In the genomic region with DNA sequence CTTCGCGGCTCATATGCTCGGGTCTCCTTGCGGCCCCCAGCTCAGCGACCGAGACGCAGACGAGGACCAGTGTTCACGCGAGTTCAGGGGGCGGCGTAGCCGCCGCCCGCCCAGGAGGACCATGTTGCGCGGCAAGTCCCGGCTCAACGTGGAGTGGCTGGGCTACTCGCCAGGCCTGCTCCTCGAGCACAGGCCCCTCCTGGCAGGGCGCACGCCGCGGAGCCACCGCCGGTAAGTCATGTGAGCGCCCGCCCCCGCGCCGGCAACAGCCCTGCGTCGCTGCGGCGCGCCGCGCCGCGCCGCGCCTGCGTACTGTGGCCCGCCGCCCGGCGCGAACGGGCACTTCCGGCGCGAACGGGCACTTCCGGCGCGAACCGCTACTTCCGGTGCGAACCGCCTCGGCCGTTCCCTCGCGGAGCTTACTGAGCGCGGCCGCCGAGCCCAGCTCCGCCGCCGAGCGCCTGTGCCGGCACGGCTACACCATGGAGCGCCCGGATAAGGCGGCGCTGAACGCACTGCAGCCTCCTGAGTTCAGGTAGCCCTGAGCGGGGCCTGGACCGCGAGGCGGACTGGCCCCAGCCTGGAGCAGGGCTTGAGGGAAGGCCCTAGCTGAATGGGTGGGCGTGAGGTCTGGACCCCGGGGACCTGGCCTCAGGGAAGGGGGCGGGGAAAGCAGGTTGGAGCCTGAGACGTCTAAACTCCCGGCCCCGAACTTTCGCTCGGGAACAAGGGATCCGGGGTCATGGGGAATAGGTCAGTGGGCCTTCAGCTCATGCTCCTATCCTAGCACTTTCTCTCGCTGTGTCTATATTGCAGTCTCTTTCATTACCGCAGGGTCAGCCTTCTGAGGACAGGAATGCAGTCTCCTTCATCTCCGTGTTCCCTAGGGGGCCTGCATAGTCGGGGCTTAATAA, we compare ENCODE assay signal across 8 cellular contexts. TPM values are rescaled to one million over a fixed set of nuclear protein-coding genes. Genes with fewer than 3 reads are reported as not detected.
A peak's percentile ranks its signal among the peaks of the same experiment; 100 is the strongest.
DNase-seq lines count a peak whose midpoint lies in the region; ATAC-seq and TF ChIP-seq lines count a peak whose summit lies in the region.

A gene with protein sequence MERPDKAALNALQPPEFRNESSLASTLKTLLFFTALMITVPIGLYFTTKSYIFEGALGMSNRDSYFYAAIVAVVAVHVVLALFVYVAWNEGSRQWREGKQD (plus strand): TSS at position 380 of the 914 bp plus-strand sequence. CDS start 103 bp downstream, at position 483.

- no peaks in the 10 kb centered on the region for H3K9me3 Mint-ChIP-seq in activated CD8-positive, alpha-beta memory T cell treated with anti-CD3 and anti-CD28 coated beads, Interleukin-2, amount 10 ng/mL, durations not matched to agents 7 days and 5 days (ENCODE audit: low read depth)
- H3K9me3 Mint-ChIP-seq in endodermal cell (peaks cover 52% of the 10 kb centered on the region), mesothelial cell of epicardium (peaks cover 13% of the 10 kb centered on the region)

- no peaks in the 10 kb centered on the region for H3K36me3 ChIP-seq in endodermal cell (ENCODE audit: control insufficient read depth, insufficient read depth, low read length)

- H3K36me3 Mint-ChIP-seq in activated CD8-positive, alpha-beta memory T cell treated with anti-CD3 and anti-CD28 coated beads, Interleukin-2, amount 10 ng/mL, durations not matched to agents 7 days and 5 days: peaks cover 8% of the 10 kb centered on the region
- H3K36me3 Mint-ChIP-seq in endodermal cell (ENCODE audit: low read depth) (peaks cover 2% of the 10 kb centered on the region), mesothelial cell of epicardium (no peaks in the 10 kb centered on the region)

- peaks cover 51% of the 10 kb centered on the region for H3K4me1 Mint-ChIP-seq in activated CD8-positive, alpha-beta memory T cell treated with anti-CD3 and anti-CD28 coated beads, Interleukin-2, amount 10 ng/mL, durations not matched to agents 7 days and 5 days
- H3K4me1 Mint-ChIP-seq in endodermal cell (peaks cover 16% of the 10 kb centered on the region), mesothelial cell of epicardium (peaks cover 23% of the 10 kb centered on the region)

- peak within 1 kb of the TSS; percentile 90 for H3K27ac ChIP-seq in endodermal cell (ENCODE audit: low read depth, low read length)

- no peaks in the 10 kb centered on the region for H3K27me3 Mint-ChIP-seq in activated CD8-positive, alpha-beta memory T cell treated with anti-CD3 and anti-CD28 coated beads, Interleukin-2, amount 10 ng/mL, durations not matched to agents 7 days and 5 days
- H3K27me3 Mint-ChIP-seq in endodermal cell (ENCODE audit: insufficient read depth) (no peaks in the 10 kb centered on the region), mesothelial cell of epicardium (ENCODE audit: low read depth) (no peaks in the 10 kb centered on the region)

- ATAC-seq in GM19467 (IDR thresholded peaks at IDR 0.05; ENCODE audit: unreplicated experiment): peak; percentile 85
- peak; percentile 80 for ATAC-seq in activated CD8-positive, alpha-beta memory T cell treated with anti-CD3 and anti-CD28 coated beads, Interleukin-2, amount 10 ng/mL, durations not matched to agents 7 days and 5 days

- peak; percentile 95 for DNase-seq in COLO668 (lab: John Stamatoyannopoulos, UW; ENCODE audit: unreplicated experiment)
- DNase-seq in HPDE6-E6E7 (ENCODE audit: extremely low spot score): peak; percentile 80
- peak; percentile 51 to 69 for DNase-seq in NOMO-1 (lab: John Stamatoyannopoulos, UW; ENCODE audit: unreplicated experiment in 2 of 2)
- peak; percentile 83 for DNase-seq in activated CD8-positive, alpha-beta memory T cell treated with anti-CD3 and anti-CD28 coated beads, Interleukin-2, amount 10 ng/mL, durations not matched to agents 7 days and 5 days
- peak; percentile 87 for DNase-seq in endodermal cell
- peak; percentile 73 to 83 for DNase-seq in mesothelial cell of epicardium (ENCODE audit: low spot score in 2 of 2, unreplicated experiment in 2 of 2)
- DNase-seq in stimulated activated CD8-positive, alpha-beta memory T cell treated with anti-CD3 and anti-CD28 coated beads, Interleukin-15, amount 100 ng/mL, for 4 hours (ENCODE audit: low read depth in 2 of 2): peak; percentile 65 to 66

- H3K4me3 ChIP-seq in endodermal cell (ENCODE audit: low read length): peak within 1 kb of the TSS; percentile 92

- CTCF ChIA-PET in activated CD8-positive, alpha-beta memory T cell treated with anti-CD3 and anti-CD28 coated beads, Interleukin-2, amount 10 ng/mL, durations not matched to agents 7 days and 5 days (lab: Charles Lee): interaction anchor here (1.2 to 1.6 kb wide), 2 partner anchors 12 to 91 kb away, joined by 3 to 5 read pairs; no protein-coding TSS in a partner anchor

- no peaks in the 10 kb centered on the region for H3K27me3 ChIP-seq in endodermal cell (ENCODE audit: control insufficient read depth, insufficient read depth, low read length, poor library complexity, severe bottlenecking)

- no peaks in the 10 kb centered on the region for H3K4me1 ChIP-seq in endodermal cell (ENCODE audit: control insufficient read depth, insufficient read depth, low read length)

- no peak for TF ChIP-seq CTCF in endodermal cell (conservative IDR thresholded peaks at IDR 0.05)
- TF ChIP-seq CTCF in mesothelial cell of epicardium (IDR thresholded peaks at IDR 0.05; ENCODE audit: unreplicated experiment): no peak

- peak within 1 kb of the TSS; percentile 96 for H3K27ac Mint-ChIP-seq in activated CD8-positive, alpha-beta memory T cell treated with anti-CD3 and anti-CD28 coated beads, Interleukin-2, amount 10 ng/mL, durations not matched to agents 7 days and 5 days
- H3K27ac Mint-ChIP-seq in endodermal cell (peak within 1 kb of the TSS; percentile 82), mesothelial cell of epicardium (peak within 1 kb of the TSS; percentile 98)

- WGBS in endodermal cell (ENCODE audit: insufficient coverage in 1 of 2, insufficient read length in 1 of 2), 2 experiments: 0 to 1% methylated on average over 1 to 97 of the region's 97 CpGs

- peak within 1 kb of the TSS; percentile 89 for H3K4me3 Mint-ChIP-seq in activated CD8-positive, alpha-beta memory T cell treated with anti-CD3 and anti-CD28 coated beads, Interleukin-2, amount 10 ng/mL, durations not matched to agents 7 days and 5 days
- H3K4me3 Mint-ChIP-seq in endodermal cell: peak within 1 kb of the TSS; percentile 83
- H3K4me3 Mint-ChIP-seq in mesothelial cell of epicardium: peak within 1 kb of the TSS; percentile 78

- H3K9me3 ChIP-seq in endodermal cell (ENCODE audit: control insufficient read depth, low read length): no peaks in the 10 kb centered on the region

- peak within 1 kb of the TSS; percentile 81 for H3K9ac ChIP-seq in endodermal cell (ENCODE audit: extremely low read depth, low read length, poor library complexity, severe bottlenecking)

RNA-seq across cellular contexts. Expression of the gene that starts here (rescaled TPM):
- total RNA-seq in activated CD8-positive, alpha-beta memory T cell treated with anti-CD3 and anti-CD28 coated beads, Interleukin-2, amount 10 ng/mL, durations not matched to agents 7 days and 5 days: 10 to 100 TPM; 37.8 to 41.9 TPM
- total RNA-seq in endodermal cell (10 to 100 TPM; 42.2 to 54.7 TPM), mesothelial cell of epicardium (30.1 to 30.4 TPM (median 30.3 TPM) in 3 replicates)
- 29.6 TPM for polyA plus RNA-seq in endodermal cell (2013, experiment 1 of 2)
- 29.0 TPM for polyA plus RNA-seq in endodermal cell (2013, experiment 2 of 2)

Comparison
In these comparisons a context has a peak if more than half of its experiments do, and no peak if none do; other contexts are left out.
1. Peak in every context shown above with its lines: DNase-seq, ATAC-seq, H3K4me3 ChIP-seq and H3K27ac ChIP-seq.